1 cellular context compared by ENCODE assay signal in the genomic region with DNA sequence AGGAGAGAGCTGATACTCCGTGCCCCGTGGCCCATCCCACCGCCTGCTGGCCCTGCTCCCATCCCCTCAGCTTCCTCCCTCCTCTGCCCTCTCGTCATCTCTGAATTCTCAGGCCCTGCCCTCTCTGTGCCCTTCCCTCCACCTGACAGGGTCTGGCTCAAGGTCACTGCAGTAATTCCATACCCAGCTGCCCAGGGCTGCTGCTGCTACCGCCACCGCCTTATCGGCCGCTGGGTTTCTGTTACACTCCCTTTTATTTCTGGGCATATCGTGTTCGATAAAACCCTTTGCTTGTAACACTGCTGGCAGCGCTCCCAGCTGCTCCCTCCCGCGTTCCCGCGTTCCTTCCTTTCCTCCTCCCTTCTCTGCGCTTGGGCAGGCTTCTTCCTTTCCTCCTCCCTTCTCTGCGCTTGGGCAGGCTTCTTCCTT.
TF ChIP-seq lines count a peak whose summit lies in the region.

No MANE protein-coding gene starts in this region.

TF ChIP-seq in HCT116, 20 proteins besides CTCF, POLR2A, EP300 and RAD21 (continued from another document):
- TF ChIP-seq REST (IDR thresholded peaks at IDR 0.05; ENCODE audit: low read depth) (no peak), CBX3 (IDR thresholded peaks at IDR 0.05; ENCODE audit: low read depth) (no peak), FOSL1 (IDR thresholded peaks at IDR 0.05; ENCODE audit: low read depth) (no peak), POLR2AphosphoS5 (IDR thresholded peaks at IDR 0.05; ENCODE audit: low read depth, low read length) (no peak), EZH2phosphoT487 (IDR thresholded peaks at IDR 0.05; ENCODE audit: borderline replicate concordance) (no peak), ELF1 (IDR thresholded peaks at IDR 0.05; ENCODE audit: borderline replicate concordance, low read depth) (no peak), ZNF274 (IDR thresholded peaks at IDR 0.05; ENCODE audit: low read depth, low read length) (no peak)
